ENCODE assay signal across 28 cellular contexts in genomic region chr1:212207822-212208520, GRCh38.
DNase-seq lines count a peak whose midpoint lies in the region; ATAC-seq and TF ChIP-seq lines count a peak whose summit lies in the region.
"Had no signal": no experiment of that assay in that cellular context is flagged by ENCODE, and none has a peak within 500 bp of the region (broad histone marks: within the 10 kb centered on the region; RNA-seq: fewer than 3 reads in every experiment).

No MANE protein-coding gene starts in this region.

- H4K8ac ChIP-seq in mesenchymal stem cell (ENCODE audit: low read length) = no peak overlapping the region

- intact Hi-C loops in gastrocnemius medialis (cut with DNase I; ENCODE audit: low total_unique reads) = loop anchor here (2.0 kb wide), 1 partner anchor 25 kb away; no protein-coding TSS in a partner anchor
- intact Hi-C loops in CD8-positive, alpha-beta T cell (cut with DNase I, micrococcal nuclease) = no loop called here

- no peak overlapping the region for H2BK120ac ChIP-seq in mesenchymal stem cell (ENCODE audit: low read depth, low read length)

- TF ChIP-seq CTCF in gastrocnemius medialis (IDR thresholded peaks at IDR 0.05 in 4 of 5, conservative IDR thresholded peaks at IDR 0.05 in 1 of 5) = no peak
- TF ChIP-seq CTCF in CD8-positive, alpha-beta T cell (IDR thresholded peaks at IDR 0.05) = no peak

- no peak overlapping the region for H3K18ac ChIP-seq in mesenchymal stem cell (ENCODE audit: low read depth in 1 of 2, low read length in 2 of 2)

- H3K14ac ChIP-seq in mesenchymal stem cell (ENCODE audit: low read length in 2 of 2) = no peak overlapping the region

- no peak overlapping the region for H3K4ac ChIP-seq in mesenchymal stem cell (ENCODE audit: low read depth in 1 of 2, low read length in 2 of 2)

- H3K4me1 Mint-ChIP-seq in activated CD8-positive, alpha-beta memory T cell treated with anti-CD3 and anti-CD28 coated beads, Interleukin-2, amount 10 ng/mL, durations not matched to agents 7 days and 5 days = no peaks in the 10 kb centered on the region
- no peaks in the 10 kb centered on the region for H3K4me1 Mint-ChIP-seq in CD8-positive, alpha-beta T cell (ENCODE audit: low read depth)
- H3K4me1 Mint-ChIP-seq: CD4-positive, CD25-positive, alpha-beta regulatory T cell; GM23338 had no signal

- H3K9me3 ChIP-seq in mesenchymal stem cell (ENCODE audit: control insufficient read depth, low read length) (no peaks in the 10 kb centered on the region), gastrocnemius medialis (no peaks in the 10 kb centered on the region)
- no peaks in the 10 kb centered on the region for H3K9me3 ChIP-seq in CD8-positive, alpha-beta T cell (ENCODE audit: low read length)
- H3K9me3 ChIP-seq: BLaER1 had no signal

- POLR2A ChIA-PET in CD8-positive, alpha-beta T cell (lab: Charles Lee) = no interaction called here

- peak overlapping the region; percentile 31 for H2AK5ac ChIP-seq in mesenchymal stem cell (ENCODE audit: low read length, severe bottlenecking)

- TF ChIP-seq POLR2A in gastrocnemius medialis (IDR thresholded peaks at IDR 0.05) = no peak

- CTCF ChIA-PET in activated CD8-positive, alpha-beta memory T cell treated with anti-CD3 and anti-CD28 coated beads, Interleukin-2, amount 10 ng/mL, durations not matched to agents 7 days and 5 days (lab: Charles Lee) = no interaction called here
- CTCF ChIA-PET in CD8-positive, alpha-beta T cell (lab: Charles Lee) = no interaction called here

- H3K27me3 ChIP-seq in mesenchymal stem cell (ENCODE audit: control insufficient read depth in 1 of 2, insufficient read depth in 1 of 2, low read length in 2 of 2) (peaks cover 0 to 31% of the 10 kb centered on the region in 2 experiments), gastrocnemius medialis (no peaks in the 10 kb centered on the region)
- H3K27me3 ChIP-seq in CD8-positive, alpha-beta T cell (ENCODE audit: insufficient read depth, low read length) = no peaks in the 10 kb centered on the region
- H3K27me3 ChIP-seq: BLaER1 had no signal

- H3K4me3 ChIP-seq in mesenchymal stem cell (ENCODE audit: insufficient read depth in 1 of 2, low read depth in 1 of 2, low read length in 2 of 2) (no peak overlapping the region), gastrocnemius medialis (no peak overlapping the region)
- no peak overlapping the region for H3K4me3 ChIP-seq in CD8-positive, alpha-beta T cell (ENCODE audit: low read depth, low read length)
- H3K4me3 ChIP-seq: BLaER1, GM12878, GM23338, PC-9 had no signal

- H3K27me3 Mint-ChIP-seq in activated CD8-positive, alpha-beta memory T cell treated with anti-CD3 and anti-CD28 coated beads, Interleukin-2, amount 10 ng/mL, durations not matched to agents 7 days and 5 days = peaks cover 12% of the 10 kb centered on the region
- H3K27me3 Mint-ChIP-seq in CD8-positive, alpha-beta T cell (ENCODE audit: low read depth) = no peaks in the 10 kb centered on the region

- H2BK12ac ChIP-seq in mesenchymal stem cell (ENCODE audit: low read length in 2 of 2) = no peak overlapping the region

- no peak overlapping the region for H2BK15ac ChIP-seq in mesenchymal stem cell (ENCODE audit: low read depth, poor library complexity, severe bottlenecking)

- H3K27ac ChIP-seq in mesenchymal stem cell (ENCODE audit: low read length, poor library complexity, severe bottlenecking) (no peak overlapping the region), gastrocnemius medialis (peak overlapping the region in 1 of 4 donors; percentile 26)
- H3K27ac ChIP-seq in CD8-positive, alpha-beta T cell (ENCODE audit: low read depth, low read length) = no peak overlapping the region
- H3K27ac ChIP-seq: 22Rv1, BLaER1, PC-9 had no signal

- no peak overlapping the region for H3K27ac Mint-ChIP-seq in activated CD8-positive, alpha-beta memory T cell treated with anti-CD3 and anti-CD28 coated beads, Interleukin-2, amount 10 ng/mL, durations not matched to agents 7 days and 5 days
- no peak overlapping the region for H3K27ac Mint-ChIP-seq in CD8-positive, alpha-beta T cell
- H3K27ac Mint-ChIP-seq: GM23338, H9 had no signal

- 78% methylated on average over 4 of the region's 5 CpGs for WGBS in mesenchymal stem cell

- no peak overlapping the region for H3K4me2 ChIP-seq in mesenchymal stem cell (ENCODE audit: low read length, poor library complexity, severe bottlenecking)
- H3K4me2 ChIP-seq: BLaER1, GM23338, PC-9 had no signal

- H2AFZ ChIP-seq in mesenchymal stem cell (ENCODE audit: low read depth, low read length) = no peak overlapping the region
- H2AFZ ChIP-seq: PC-9 had no signal

- no peaks in the 10 kb centered on the region for H3K79me1 ChIP-seq in mesenchymal stem cell (replicated peaks; ENCODE audit: low read length, poor library complexity, severe bottlenecking)

- DNase-seq in activated CD8-positive, alpha-beta memory T cell treated with anti-CD3 and anti-CD28 coated beads for 24 hours = peak; percentile 26
- no peak for DNase-seq in activated CD8-positive, alpha-beta memory T cell treated with anti-CD3 and anti-CD28 coated beads, Interleukin-2, amount 10 ng/mL, durations not matched to agents 7 days and 5 days
- DNase-seq in EH (ENCODE audit: low read depth) = peak; percentile 34
- DNase-seq in mesenchymal stem cell = no peak
- DNase-seq in gastrocnemius medialis = peak in 1 of 2 donors; percentile 24
- DNase-seq in CD8-positive, alpha-beta T cell = no peak
- DNase-seq in Kasumi-1 (lab: John Stamatoyannopoulos, UW) = no peak
- DNase-seq: ACHN; CD4-positive, CD25-positive, alpha-beta regulatory T cell; H9; IMR-90; KG1; NCI-H1048; NCI-H1417; NCI-H1694; NCI-H2029 treated with DMSO at 0.1 percent for 48 hours; NCI-H446 treated with DMSO at 0.1 percent for 48 hours; NCI-H526; NCI-H82; NK-92 treated with Interleukin-12 subunit alpha and Interleukin-12 subunit beta, amount 100 ng/mL, for 24 hours; PC-9; RPMI8226; SHP77 treated with DMSO at 0.1 percent for 48 hours had no signal

- H3K23ac ChIP-seq in mesenchymal stem cell (ENCODE audit: low read length in 2 of 2) = no peak overlapping the region

- H2BK5ac ChIP-seq in mesenchymal stem cell (ENCODE audit: low read depth, low read length, poor library complexity, severe bottlenecking) = no peak overlapping the region

- H3K4me3 Mint-ChIP-seq in activated CD8-positive, alpha-beta memory T cell treated with anti-CD3 and anti-CD28 coated beads, Interleukin-2, amount 10 ng/mL, durations not matched to agents 7 days and 5 days = no peak overlapping the region
- H3K4me3 Mint-ChIP-seq in CD8-positive, alpha-beta T cell = no peak overlapping the region
- H3K4me3 Mint-ChIP-seq: CD4-positive, CD25-positive, alpha-beta regulatory T cell; GM23338; H9 had no signal

- H3K4me1 ChIP-seq in mesenchymal stem cell (ENCODE audit: control insufficient read depth, insufficient read depth, low read depth, low read length) (no peaks in the 10 kb centered on the region), gastrocnemius medialis (peaks cover 0 to 12% of the 10 kb centered on the region in 2 donors)
- no peaks in the 10 kb centered on the region for H3K4me1 ChIP-seq in CD8-positive, alpha-beta T cell (ENCODE audit: insufficient read depth, low read length)
- H3K4me1 ChIP-seq: BLaER1 had no signal

- no peak overlapping the region for H4K91ac ChIP-seq in mesenchymal stem cell (ENCODE audit: low read length)

- no peaks in the 10 kb centered on the region for H3K9me3 Mint-ChIP-seq in activated CD8-positive, alpha-beta memory T cell treated with anti-CD3 and anti-CD28 coated beads, Interleukin-2, amount 10 ng/mL, durations not matched to agents 7 days and 5 days (ENCODE audit: low read depth)
- H3K9me3 Mint-ChIP-seq in CD8-positive, alpha-beta T cell = no peaks in the 10 kb centered on the region
- H3K9me3 Mint-ChIP-seq: CD4-positive, CD25-positive, alpha-beta regulatory T cell; GM23338; H9 had no signal

- no peaks in the 10 kb centered on the region for H3K36me3 Mint-ChIP-seq in activated CD8-positive, alpha-beta memory T cell treated with anti-CD3 and anti-CD28 coated beads, Interleukin-2, amount 10 ng/mL, durations not matched to agents 7 days and 5 days
- H3K36me3 Mint-ChIP-seq in CD8-positive, alpha-beta T cell = no peaks in the 10 kb centered on the region
- H3K36me3 Mint-ChIP-seq: CD4-positive, CD25-positive, alpha-beta regulatory T cell had no signal

- H3K36me3 ChIP-seq in mesenchymal stem cell (ENCODE audit: control insufficient read depth in 1 of 2, insufficient read depth in 2 of 2, low read depth in 1 of 2, low read length in 2 of 2) (no peaks in the 10 kb centered on the region), gastrocnemius medialis (no peaks in the 10 kb centered on the region)
- H3K36me3 ChIP-seq in CD8-positive, alpha-beta T cell (ENCODE audit: insufficient read depth, low read length) = no peaks in the 10 kb centered on the region
- H3K36me3 ChIP-seq: BLaER1 had no signal

- in situ Hi-C loops in gastrocnemius medialis (cut with MboI; ENCODE audit: low sequenced_read_pairs in 4 of 4) = no loop called here

- no peak for ATAC-seq in activated CD8-positive, alpha-beta memory T cell treated with anti-CD3 and anti-CD28 coated beads, Interleukin-2, amount 10 ng/mL, durations not matched to agents 7 days and 5 days
- ATAC-seq in gastrocnemius medialis (peak; percentile 43 to 92), HG03442 (IDR thresholded peaks at IDR 0.05; ENCODE audit: unreplicated experiment) (no peak)
- no peak for ATAC-seq in CD8-positive, alpha-beta T cell
- ATAC-seq: GM12878, GM23338 had no signal

- H3K9ac ChIP-seq in mesenchymal stem cell (ENCODE audit: low read length) = no peak overlapping the region
- H3K9ac ChIP-seq: BLaER1 had no signal

Comparison
In these comparisons a context has a peak if more than half of its experiments do, and no peak if none do; other contexts are left out.
1. DNase-seq: peak in activated CD8-positive, alpha-beta memory T cell treated with anti-CD3 and anti-CD28 coated beads for 24 hours (single experiment) and EH (single experiment); none in activated CD8-positive, alpha-beta memory T cell treated with anti-CD3 and anti-CD28 coated beads, Interleukin-2, amount 10 ng/mL, durations not matched to agents 7 days and 5 days (single experiment), mesenchymal stem cell (single experiment), CD8-positive, alpha-beta T cell (0 of 7) and Kasumi-1 (0 of 2).
2. ATAC-seq: peak in gastrocnemius medialis (2 of 2); none in activated CD8-positive, alpha-beta memory T cell treated with anti-CD3 and anti-CD28 coated beads, Interleukin-2, amount 10 ng/mL, durations not matched to agents 7 days and 5 days (single experiment), HG03442 (single experiment) and CD8-positive, alpha-beta T cell (single experiment).